25 cellular contexts compared by ENCODE assay signal in the genomic region with DNA sequence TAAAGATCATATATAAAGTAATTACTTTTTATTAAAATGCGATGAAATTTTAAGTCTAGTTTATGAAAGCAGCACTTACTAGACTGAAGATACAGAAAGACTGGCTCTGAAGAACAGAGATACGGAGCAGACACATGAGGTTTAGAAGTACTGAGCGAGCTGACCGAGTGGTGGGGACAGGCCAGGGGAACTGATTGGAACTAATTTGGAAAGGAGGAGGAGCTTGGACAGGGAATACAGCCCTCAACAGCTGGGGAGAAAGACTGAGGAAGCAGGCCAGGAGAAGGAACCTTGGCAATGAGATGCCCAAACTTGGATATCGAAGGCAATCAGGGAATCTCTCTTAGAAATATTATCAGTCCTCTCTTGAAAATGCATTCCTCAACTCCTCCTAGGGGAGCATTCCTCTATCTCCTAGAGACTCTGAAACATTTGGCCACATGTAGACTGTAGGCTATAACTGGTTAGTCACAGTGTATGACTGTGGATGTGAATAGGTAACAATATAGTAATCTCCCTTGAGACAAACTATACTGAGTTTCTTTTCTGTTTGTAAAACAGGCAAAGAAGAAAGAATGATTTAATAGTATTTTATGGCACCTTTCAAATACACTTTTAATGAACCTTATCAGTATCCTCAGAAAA.
DNase-seq lines count a peak whose midpoint lies in the region; ATAC-seq and TF ChIP-seq lines count a peak whose summit lies in the region.
"Had no signal": no experiment of that assay in that cellular context is flagged by ENCODE, and none has a peak within 500 bp of the region (broad histone marks: within the 10 kb centered on the region; RNA-seq: fewer than 3 reads in every experiment).

No MANE protein-coding gene starts in this region.

- no peaks in the 10 kb centered on the region for H3F3A ChIP-seq in GM23248 (ENCODE audit: insufficient read depth)

- POLR2A ChIA-PET in WTC11 (lab: Charles Lee) = no interaction called here
- POLR2A ChIA-PET in OCI-LY7 (lab: Charles Lee) = no interaction called here
- POLR2A ChIA-PET in activated CD4-positive, alpha-beta T cell treated with anti-CD3 and anti-CD28 coated beads for 36 hours (lab: Charles Lee) = no interaction called here

- H3K4me2 ChIP-seq in GM23248 (ENCODE audit: unreplicated experiment) (peak overlapping the region; percentile 7), OCI-LY7 (ENCODE audit: low read length) (no peak overlapping the region)

- no peak overlapping the region for H3K4me3 ChIP-seq in GM23248
- no peak overlapping the region for H3K4me3 ChIP-seq in fibroblast of pulmonary artery (replicated peaks; ENCODE audit: low read depth, low read length)
- H3K4me3 ChIP-seq in OCI-LY7 (ENCODE audit: low read depth, low read length, poor library complexity, severe bottlenecking) = no peak overlapping the region
- H3K4me3 ChIP-seq: body of pancreas, SK-N-MC had no signal

- CTCF ChIA-PET in WTC11 (lab: Charles Lee) (no interaction called here), OCI-LY7 (lab: Charles Lee; ENCODE audit: unreplicated experiment) (no interaction called here)
- CTCF ChIA-PET in activated CD4-positive, alpha-beta T cell treated with anti-CD3 and anti-CD28 coated beads for 36 hours (lab: Charles Lee) = no interaction called here

- TF ChIP-seq CTCF in WTC11 (IDR thresholded peaks at IDR 0.05) (no peak), fibroblast of pulmonary artery (IDR thresholded peaks at IDR 0.05; ENCODE audit: low read length, missing control alignments) (no peak), progenitor cell of endocrine pancreas (IDR thresholded peaks at IDR 0.05; ENCODE audit: unreplicated experiment) (no peak), OCI-LY7 (conservative IDR thresholded peaks at IDR 0.05; ENCODE audit: low read length) (no peak)

- H3K4me3 Mint-ChIP-seq in WTC11 = no peak overlapping the region
- H3K4me3 Mint-ChIP-seq in progenitor cell of endocrine pancreas (ENCODE audit: low read depth) = no peak overlapping the region
- no peak overlapping the region for H3K4me3 Mint-ChIP-seq in activated CD4-positive, alpha-beta T cell treated with anti-CD3 and anti-CD28 coated beads for 36 hours
- H3K4me3 Mint-ChIP-seq: activated CD8-positive, alpha-beta T cell treated with anti-CD3 and anti-CD28 coated beads for 36 hours; activated naive CD8-positive, alpha-beta T cell treated with anti-CD3 and anti-CD28 coated beads for 36 hours; H9; naive thymus-derived CD8-positive, alpha-beta T cell; T-helper 17 cell; type B pancreatic cell had no signal

- no peaks in the 10 kb centered on the region; the same call in 1 of the 2 replicates for H3K27me3 Mint-ChIP-seq in WTC11 (ENCODE audit: low read depth)
- H3K27me3 Mint-ChIP-seq in progenitor cell of endocrine pancreas = no peaks in the 10 kb centered on the region
- H3K27me3 Mint-ChIP-seq in activated CD4-positive, alpha-beta T cell treated with anti-CD3 and anti-CD28 coated beads for 36 hours = no peaks in the 10 kb centered on the region
- H3K27me3 Mint-ChIP-seq: activated CD8-positive, alpha-beta T cell treated with anti-CD3 and anti-CD28 coated beads for 36 hours; activated naive CD8-positive, alpha-beta T cell treated with anti-CD3 and anti-CD28 coated beads for 36 hours; naive thymus-derived CD8-positive, alpha-beta T cell; T-helper 17 cell; type B pancreatic cell had no signal

- H3K9me3 Mint-ChIP-seq in WTC11 (peaks cover 25% of the 10 kb centered on the region), progenitor cell of endocrine pancreas (ENCODE audit: low read depth) (peaks cover 21% of the 10 kb centered on the region)
- peaks cover 24% of the 10 kb centered on the region for H3K9me3 Mint-ChIP-seq in activated CD4-positive, alpha-beta T cell treated with anti-CD3 and anti-CD28 coated beads for 36 hours (ENCODE audit: low read depth)
- H3K9me3 Mint-ChIP-seq: type B pancreatic cell had no signal

- H3K9me3 ChIP-seq in GM23248 (ENCODE audit: low read depth) (peaks cover 8% of the 10 kb centered on the region), OCI-LY7 (ENCODE audit: low read length) (no peaks in the 10 kb centered on the region)
- H3K9me3 ChIP-seq: body of pancreas had no signal

- H3K4me1 Mint-ChIP-seq in WTC11 (no peaks in the 10 kb centered on the region), progenitor cell of endocrine pancreas (ENCODE audit: low read depth) (no peaks in the 10 kb centered on the region)
- H3K4me1 Mint-ChIP-seq in activated CD4-positive, alpha-beta T cell treated with anti-CD3 and anti-CD28 coated beads for 36 hours = no peaks in the 10 kb centered on the region
- H3K4me1 Mint-ChIP-seq: activated naive CD8-positive, alpha-beta T cell treated with anti-CD3 and anti-CD28 coated beads for 36 hours; H9; naive thymus-derived CD8-positive, alpha-beta T cell; T-helper 17 cell had no signal

- H3K27ac ChIP-seq in GM23248 (no peak overlapping the region), OCI-LY7 (ENCODE audit: low read depth, low read length, poor library complexity, severe bottlenecking) (no peak overlapping the region)
- H3K27ac ChIP-seq: body of pancreas, SK-N-MC had no signal

- H3K36me3 ChIP-seq in GM23248 (ENCODE audit: low read depth) = no peaks in the 10 kb centered on the region
- no peaks in the 10 kb centered on the region for H3K36me3 ChIP-seq in OCI-LY7 (ENCODE audit: insufficient read depth, low read length)

- intact Hi-C loops in OCI-LY7 (cut with micrococcal nuclease; ENCODE audit: unreplicated experiment) = no loop called here
- intact Hi-C loops in activated CD4-positive, alpha-beta T cell treated with anti-CD3 and anti-CD28 coated beads for 36 hours (cut with DNase I, micrococcal nuclease) = no loop called here

- 0 out of 2 replicates have a peak, but pooled peaks cover 8% of the 10 kb centered on the region for H3K4me1 ChIP-seq in GM23248 (ENCODE audit: insufficient read depth)
- H3K4me1 ChIP-seq in OCI-LY7 (ENCODE audit: insufficient read depth, low read length, poor library complexity, severe bottlenecking) = no peaks in the 10 kb centered on the region
- H3K4me1 ChIP-seq: body of pancreas had no signal

- 24 to 30% methylated on average over 5 of the region's 5 CpGs for WGBS in GM23248 (ENCODE audit: low coverage in 1 of 2, low lambda C conversion rate in 2 of 2, missing lambda C conversion rate in 2 of 2), 2 experiments

- H3K79me2 ChIP-seq in GM23248 (ENCODE audit: insufficient read depth) (no peaks in the 10 kb centered on the region), OCI-LY7 (ENCODE audit: insufficient read depth, low read depth, low read length) (no peaks in the 10 kb centered on the region)

- in situ Hi-C loops in GM23248 (cut with MboI) = no loop called here

- H3K27me3 ChIP-seq in GM23248 (replicated peaks; ENCODE audit: insufficient read depth) = no peaks in the 10 kb centered on the region
- H3K27me3 ChIP-seq: body of pancreas had no signal

- H3K9me2 ChIP-seq in GM23248 (ENCODE audit: insufficient read depth) = no peaks in the 10 kb centered on the region
- H3K9me2 ChIP-seq in OCI-LY7 (ENCODE audit: insufficient read depth, low read length) = no peaks in the 10 kb centered on the region

- H3K9ac ChIP-seq in GM23248 = no peak overlapping the region

- H2AFZ ChIP-seq in GM23248 = no peak overlapping the region
- H2AFZ ChIP-seq in OCI-LY7 (ENCODE audit: low read length) = no peak overlapping the region

- DNase-seq in GM23248 = peak; percentile 50
- no peak for DNase-seq in WTC11 (ENCODE audit: low spot score)
- peak; percentile 13 for DNase-seq in fibroblast of pulmonary artery (ENCODE audit: low read depth)
- no peak for DNase-seq in progenitor cell of endocrine pancreas (ENCODE audit: low spot score, unreplicated experiment)
- DNase-seq in OCI-LY7 (ENCODE audit: low spot score) = no peak
- DNase-seq in stimulated activated CD4-positive, alpha-beta T cell treated with anti-CD3 and anti-CD28 coated beads, Interleukin-2, amount 100 ng/mL, for 48 hours = no peak
- no peak for DNase-seq in central memory CD4-positive, alpha-beta T cell
- DNase-seq in activated CD4-positive, alpha-beta T cell treated with anti-CD3 and anti-CD28 coated beads for 36 hours = no peak
- DNase-seq: activated CD4-positive, alpha-beta T cell treated with anti-CD3 and anti-CD28 coated beads for 1 hour; activated CD8-positive, alpha-beta T cell treated with anti-CD3 and anti-CD28 coated beads for 36 hours; activated naive CD8-positive, alpha-beta T cell treated with anti-CD3 and anti-CD28 coated beads for 36 hours; body of pancreas; DMS53; foreskin melanocyte; H9; naive thymus-derived CD8-positive, alpha-beta T cell; NCI-H1092 treated with DMSO at 0.1 percent for 48 hours; NCI-H1930; NCI-H82; RPMI8226; stimulated activated CD4-positive, alpha-beta T cell treated with anti-CD3 and anti-CD28 coated beads, Interleukin-4, amount 100 ng/mL, for 1 hour; T-helper 17 cell had no signal

- H3K36me3 Mint-ChIP-seq in WTC11 (no peaks in the 10 kb centered on the region; the same call in 1 of the 2 replicates), progenitor cell of endocrine pancreas (ENCODE audit: insufficient read depth) (peaks cover 22% of the 10 kb centered on the region)
- no peaks in the 10 kb centered on the region for H3K36me3 Mint-ChIP-seq in activated CD4-positive, alpha-beta T cell treated with anti-CD3 and anti-CD28 coated beads for 36 hours (ENCODE audit: low read depth)
- H3K36me3 Mint-ChIP-seq: activated naive CD8-positive, alpha-beta T cell treated with anti-CD3 and anti-CD28 coated beads for 36 hours; naive thymus-derived CD8-positive, alpha-beta T cell; type B pancreatic cell had no signal

- no peak overlapping the region for H3K27ac Mint-ChIP-seq in WTC11
- H3K27ac Mint-ChIP-seq in progenitor cell of endocrine pancreas = peak overlapping the region; percentile 3
- no peak overlapping the region for H3K27ac Mint-ChIP-seq in activated CD4-positive, alpha-beta T cell treated with anti-CD3 and anti-CD28 coated beads for 36 hours
- H3K27ac Mint-ChIP-seq: activated CD8-positive, alpha-beta T cell treated with anti-CD3 and anti-CD28 coated beads for 36 hours; activated naive CD8-positive, alpha-beta T cell treated with anti-CD3 and anti-CD28 coated beads for 36 hours; naive thymus-derived CD8-positive, alpha-beta T cell; T-helper 17 cell; type B pancreatic cell had no signal

- H4K20me1 ChIP-seq in GM23248 (ENCODE audit: insufficient read depth) (no peaks in the 10 kb centered on the region), OCI-LY7 (ENCODE audit: insufficient read depth, low read length) (no peaks in the 10 kb centered on the region)

- peak; percentile 80 for ATAC-seq in WTC11
- no peak for ATAC-seq in activated CD4-positive, alpha-beta T cell treated with anti-CD3 and anti-CD28 coated beads for 36 hours
- ATAC-seq: activated CD8-positive, alpha-beta T cell treated with anti-CD3 and anti-CD28 coated beads for 36 hours; body of pancreas; left lobe of liver; naive thymus-derived CD8-positive, alpha-beta T cell; T-helper 17 cell had no signal

- BruUV-seq in OCI-LY7 (replicated peaks; lab: Mats Ljungman, UMichigan) = no TSS peak

Comparison
In these comparisons a context has a peak if more than half of its experiments do, and no peak if none do; other contexts are left out.
1. DNase-seq: peak in GM23248 (single experiment) and fibroblast of pulmonary artery (single experiment); none in WTC11 (single experiment), progenitor cell of endocrine pancreas (single experiment), OCI-LY7 (single experiment), stimulated activated CD4-positive, alpha-beta T cell treated with anti-CD3 and anti-CD28 coated beads, Interleukin-2, amount 100 ng/mL, for 48 hours (0 of 2), central memory CD4-positive, alpha-beta T cell (single experiment) and activated CD4-positive, alpha-beta T cell treated with anti-CD3 and anti-CD28 coated beads for 36 hours (single experiment).